8 cellular contexts compared by ENCODE assay signal in the genomic region with DNA sequence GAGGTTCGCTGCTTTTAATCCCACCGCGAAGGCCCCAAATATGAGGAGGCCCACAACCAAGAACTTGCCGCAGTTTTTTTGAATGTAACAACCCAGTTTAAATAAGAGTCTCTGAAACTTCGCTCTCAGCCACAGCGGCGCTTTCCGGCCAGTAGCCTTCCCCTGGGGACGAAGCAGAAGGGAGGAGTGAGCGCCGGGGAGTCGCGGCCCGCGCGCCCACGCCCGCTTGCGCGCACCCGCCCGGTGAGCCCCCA.
DNase-seq lines count a peak whose midpoint lies in the region; ATAC-seq and TF ChIP-seq lines count a peak whose summit lies in the region.

No MANE protein-coding gene starts in this region.

- H3K36me3 ChIP-seq in neuron (ENCODE audit: insufficient read depth, low read length) = peaks cover 55% of the 10 kb centered on the region

- ATAC-seq in HG03175 (IDR thresholded peaks at IDR 0.05; ENCODE audit: unreplicated experiment) (peak; percentile 25), GM21717 (IDR thresholded peaks at IDR 0.05; ENCODE audit: unreplicated experiment) (no peak)

- H3K27me3 ChIP-seq in neuron (ENCODE audit: insufficient read depth, low read length) = no peaks in the 10 kb centered on the region

- H3K9me3 ChIP-seq in neuron (ENCODE audit: low read length) = no peaks in the 10 kb centered on the region

- TF ChIP-seq CTCF in VCaP (conservative IDR thresholded peaks at IDR 0.05) = no peak

- H3K27ac ChIP-seq in VCaP = peak overlapping the region; percentile 96

- peak overlapping the region; percentile 99 for H3K4me3 ChIP-seq in neuron (ENCODE audit: low read length)

- no peak overlapping the region for H2AFZ ChIP-seq in neuron (ENCODE audit: low read depth, low read length)

- DNase-seq in activated CD8-positive, alpha-beta memory T cell treated with anti-CD3 and anti-CD28 coated beads for 24 hours = peak; percentile 79
- DNase-seq in activated CD8-positive, alpha-beta memory T cell treated with anti-CD3 and anti-CD28 coated beads, Interleukin-2, amount 50 U/mL, for 4 hours = no peak
- peak; percentile 34 for DNase-seq in fibroblast of peridontal ligament (ENCODE audit: extremely low read depth)
- no peak for DNase-seq in stimulated activated naive CD4-positive, alpha-beta T cell treated with Interleukin-2 at 50 U/mL for 16 hours (lab: John Stamatoyannopoulos, UW)

- H3K4me1 ChIP-seq in neuron (ENCODE audit: insufficient read depth, low read length) = peaks cover 39% of the 10 kb centered on the region

Comparison
In these comparisons a context has a peak if more than half of its experiments do, and no peak if none do; other contexts are left out.
1. DNase-seq: peak in activated CD8-positive, alpha-beta memory T cell treated with anti-CD3 and anti-CD28 coated beads for 24 hours (single experiment) and fibroblast of peridontal ligament (single experiment); none in activated CD8-positive, alpha-beta memory T cell treated with anti-CD3 and anti-CD28 coated beads, Interleukin-2, amount 50 U/mL, for 4 hours (single experiment) and stimulated activated naive CD4-positive, alpha-beta T cell treated with Interleukin-2 at 50 U/mL for 16 hours (single experiment).